In genomic region chr9:129202613-129203555, GRCh38 we compare ENCODE assay signal across 8 cellular contexts. TPM values are rescaled to one million over a fixed set of nuclear protein-coding genes. Genes with fewer than 3 reads are reported as not detected.
A peak's percentile ranks its signal among the peaks of the same experiment; 100 is the strongest.
DNase-seq lines count a peak whose midpoint lies in the region; ATAC-seq and TF ChIP-seq lines count a peak whose summit lies in the region.

No MANE protein-coding gene starts in this region.

- no peak for TF ChIP-seq POLR2A in prostate gland (IDR thresholded peaks at IDR 0.05)

- DNase-seq in D341Med (ENCODE audit: low spot score) (peak; percentile 97), LHCN-M2 (ENCODE audit: low read depth) (peak; percentile 66), T-helper 17 cell (peak; percentile 86 to 94 (median 88)), amniotic stem cell (lab: John Stamatoyannopoulos, UW) (peak; percentile 37), right cardiac atrium (peak; percentile 90 to 95 (median 95)), prostate gland (ENCODE audit: low spot score) (peak; percentile 73), upper lobe of right lung (peak; percentile 94)

- H3K4me1 Mint-ChIP-seq in T-helper 17 cell: peaks cover 8% of the 10 kb centered on the region

- H3K36me3 ChIP-seq in prostate gland: no peaks in the 10 kb centered on the region
- no peaks in the 10 kb centered on the region for H3K36me3 ChIP-seq in upper lobe of right lung

- TF ChIP-seq CTCF in prostate gland (IDR thresholded peaks at IDR 0.05) (peak in 2 of 4 experiments; percentile 13 to 34), upper lobe of right lung (IDR thresholded peaks at IDR 0.05) (no peak)

- H3K27ac Mint-ChIP-seq in T-helper 17 cell: no peak overlapping the region

- H3K27me3 Mint-ChIP-seq in T-helper 17 cell: peaks cover 11% of the 10 kb centered on the region

- H3K27ac ChIP-seq in right cardiac atrium (ENCODE audit: low read length) (peak overlapping the region; percentile 84), prostate gland (peak overlapping the region; percentile 66 to 84), upper lobe of right lung (peak overlapping the region; percentile 99)

- no peaks in the 10 kb centered on the region for H3K27me3 ChIP-seq in right cardiac atrium (ENCODE audit: control insufficient read depth, insufficient read depth)
- H3K27me3 ChIP-seq in prostate gland (replicated peaks; ENCODE audit: insufficient read depth): no peaks in the 10 kb centered on the region
- no peaks in the 10 kb centered on the region for H3K27me3 ChIP-seq in upper lobe of right lung

- peak overlapping the region; percentile 76 for H3K4me3 Mint-ChIP-seq in T-helper 17 cell

- H3K9me3 ChIP-seq in T-helper 17 cell (ENCODE audit: control insufficient read depth, low read length, poor library complexity, severe bottlenecking) (no peaks in the 10 kb centered on the region), right cardiac atrium (ENCODE audit: control insufficient read depth, low read length) (no peaks in the 10 kb centered on the region), prostate gland (no peaks in the 10 kb centered on the region), upper lobe of right lung (no peaks in the 10 kb centered on the region)

- ATAC-seq in GM21619 (IDR thresholded peaks at IDR 0.05; ENCODE audit: unreplicated experiment): peak; percentile 87
- ATAC-seq in T-helper 17 cell: peak; percentile 100
- peak; percentile 94 to 95 for ATAC-seq in right cardiac atrium
- ATAC-seq in upper lobe of right lung: peak; percentile 96

- intact Hi-C loops in right cardiac atrium (cut with DNase I): loop anchor here in 1 of 4 donors (10.0 kb wide), 1 partner anchor 52 kb away; no protein-coding TSS in a partner anchor
- intact Hi-C loops in prostate gland (cut with DNase I): no loop called here
- intact Hi-C loops in upper lobe of right lung (cut with DNase I): no loop called here

- peak overlapping the region; percentile 62 for H3K4me3 ChIP-seq in right cardiac atrium (ENCODE audit: low read length)
- H3K4me3 ChIP-seq in prostate gland: peak overlapping the region; percentile 52 to 53
- H3K4me3 ChIP-seq in upper lobe of right lung: peak overlapping the region; percentile 79

- WGBS in right cardiac atrium: 6% methylated on average over 57 of the region's 57 CpGs
- 8% methylated on average over 55 of the region's 57 CpGs for WGBS in prostate gland

- no peaks in the 10 kb centered on the region for H3K36me3 Mint-ChIP-seq in T-helper 17 cell (ENCODE audit: low read depth)

- H3K4me1 ChIP-seq in right cardiac atrium (ENCODE audit: control insufficient read depth, insufficient read depth, low read length) (peaks cover 2% of the 10 kb centered on the region), prostate gland (replicated peaks) (no peaks in the 10 kb centered on the region), upper lobe of right lung (no peaks in the 10 kb centered on the region)

RNA-seq across cellular contexts. Expression of gene IER5L, which starts 24.8 kb away (rescaled TPM):
- total RNA-seq in LHCN-M2 (2014; rRNA removed) (10.7 and 12.5 TPM in 2 replicates), T-helper 17 cell (1 to 10 TPM; 2.4 to 3.1 TPM), right cardiac atrium (1 to 10 TPM; 6.7 to 9.4 (median 8.7) TPM), prostate gland (10 to 100 TPM in 1 of 2 donors, 1 to 10 TPM in 1; 7.2 to 30.7 TPM), upper lobe of right lung (9.6 TPM)
- polyA plus RNA-seq in LHCN-M2 (2012): 5.1 TPM
- 10.4 TPM for polyA plus RNA-seq in right cardiac atrium

Comparison
In these comparisons a context has a peak if more than half of its experiments do, and no peak if none do; other contexts are left out.
1. Peak in every context shown above with its lines: DNase-seq, ATAC-seq, H3K4me3 ChIP-seq and H3K27ac ChIP-seq.
2. DNase-seq: peak in every context shown above with its lines; median percentile 97 in D341Med; 95 in right cardiac atrium; 94 in upper lobe of right lung; 88 in T-helper 17 cell; 73 in prostate gland; 66 in LHCN-M2; 37 in amniotic stem cell.